Comparison of ENCODE assay signal across 1 cellular context in genomic region chr21:39348355-39349210, GRCh38.
TF ChIP-seq lines count a peak whose summit lies in the region.

TSS of gene HMGN1 (minus strand) at chr21:39349088. CDS start at chr21:39348917, 171 bp downstream.

TF ChIP-seq in HepG2, 621 proteins besides CTCF, POLR2A, EP300 and RAD21 (continued from another document):
- TF ChIP-seq HNF4A (CRISPR knock-in tag; IDR thresholded peaks at IDR 0.05), result no peak
- TF ChIP-seq ZFY (CRISPR knock-in tag; IDR thresholded peaks at IDR 0.05), result peak; percentile 65
- peak; percentile 41; the same call in 1 of the 2 replicates for TF ChIP-seq EEA1 (CRISPR knock-in tag; IDR thresholded peaks at IDR 0.05; ENCODE audit: borderline replicate concordance)
- TF ChIP-seq ERF (CRISPR knock-in tag; IDR thresholded peaks at IDR 0.05), result peak; percentile 15; the same call in 1 of the 2 replicates
- no peak for TF ChIP-seq ZNF713 (CRISPR knock-in tag; IDR thresholded peaks at IDR 0.05)
- no peak for TF ChIP-seq GTF2F1 (IDR thresholded peaks at IDR 0.05; ENCODE audit: low read length)
- no peak for TF ChIP-seq CREM (IDR thresholded peaks at IDR 0.05)
- no peak for TF ChIP-seq CREM (CRISPR knock-in tag; IDR thresholded peaks at IDR 0.05)
- TF ChIP-seq, protein P1, sequence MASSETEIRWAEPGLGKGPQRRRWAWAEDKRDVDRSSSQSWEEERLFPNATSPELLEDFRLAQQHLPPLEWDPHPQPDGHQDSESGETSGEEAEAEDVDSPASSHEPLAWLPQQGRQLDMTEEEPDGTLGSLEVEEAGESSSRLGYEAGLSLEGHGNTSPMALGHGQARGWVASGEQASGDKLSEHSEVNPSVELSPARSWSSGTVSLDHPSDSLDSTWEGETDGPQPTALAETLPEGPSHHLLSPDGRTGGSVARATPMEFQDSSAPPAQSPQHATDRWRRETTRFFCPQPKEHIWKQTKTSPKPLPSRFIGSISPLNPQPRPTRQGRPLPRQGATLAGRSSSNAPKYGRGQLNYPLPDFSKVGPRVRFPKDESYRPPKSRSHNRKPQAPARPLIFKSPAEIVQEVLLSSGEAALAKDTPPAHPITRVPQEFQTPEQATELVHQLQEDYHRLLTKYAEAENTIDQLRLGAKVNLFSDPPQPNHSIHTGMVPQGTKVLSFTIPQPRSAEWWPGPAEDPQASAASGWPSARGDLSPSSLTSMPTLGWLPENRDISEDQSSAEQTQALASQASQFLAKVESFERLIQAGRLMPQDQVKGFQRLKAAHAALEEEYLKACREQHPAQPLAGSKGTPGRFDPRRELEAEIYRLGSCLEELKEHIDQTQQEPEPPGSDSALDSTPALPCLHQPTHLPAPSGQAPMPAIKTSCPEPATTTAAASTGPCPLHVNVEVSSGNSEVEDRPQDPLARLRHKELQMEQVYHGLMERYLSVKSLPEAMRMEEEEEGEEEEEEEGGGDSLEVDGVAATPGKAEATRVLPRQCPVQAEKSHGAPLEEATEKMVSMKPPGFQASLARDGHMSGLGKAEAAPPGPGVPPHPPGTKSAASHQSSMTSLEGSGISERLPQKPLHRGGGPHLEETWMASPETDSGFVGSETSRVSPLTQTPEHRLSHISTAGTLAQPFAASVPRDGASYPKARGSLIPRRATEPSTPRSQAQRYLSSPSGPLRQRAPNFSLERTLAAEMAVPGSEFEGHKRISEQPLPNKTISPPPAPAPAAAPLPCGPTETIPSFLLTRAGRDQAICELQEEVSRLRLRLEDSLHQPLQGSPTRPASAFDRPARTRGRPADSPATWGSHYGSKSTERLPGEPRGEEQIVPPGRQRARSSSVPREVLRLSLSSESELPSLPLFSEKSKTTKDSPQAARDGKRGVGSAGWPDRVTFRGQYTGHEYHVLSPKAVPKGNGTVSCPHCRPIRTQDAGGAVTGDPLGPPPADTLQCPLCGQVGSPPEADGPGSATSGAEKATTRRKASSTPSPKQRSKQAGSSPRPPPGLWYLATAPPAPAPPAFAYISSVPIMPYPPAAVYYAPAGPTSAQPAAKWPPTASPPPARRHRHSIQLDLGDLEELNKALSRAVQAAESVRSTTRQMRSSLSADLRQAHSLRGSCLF (CRISPR knock-in tag; IDR thresholded peaks at IDR 0.05; ENCODE audit: borderline replicate concordance), result no peak
- no peak for TF ChIP-seq SP1 (IDR thresholded peaks at IDR 0.05)
- no peak for TF ChIP-seq SP1 (CRISPR knock-in tag; IDR thresholded peaks at IDR 0.05)
- no peak for TF ChIP-seq HNF4G (IDR thresholded peaks at IDR 0.05; ENCODE audit: borderline replicate concordance, low read depth, low read length)
- TF ChIP-seq HNF4G (CRISPR knock-in tag; IDR thresholded peaks at IDR 0.05; ENCODE audit: borderline replicate concordance, low read depth), result no peak; the same call in 1 of the 2 replicates
- TF ChIP-seq BRCA1 (CRISPR knock-in tag; IDR thresholded peaks at IDR 0.05), result no peak
- TF ChIP-seq ZBTB7A (CRISPR knock-in tag; IDR thresholded peaks at IDR 0.05), result no peak
- no peak for TF ChIP-seq ZNF292 (CRISPR knock-in tag; IDR thresholded peaks at IDR 0.05; ENCODE audit: borderline replicate concordance, low read depth)
- peak; percentile 36; the same call in 1 of the 2 replicates for TF ChIP-seq ZNF616 (CRISPR knock-in tag; IDR thresholded peaks at IDR 0.05; ENCODE audit: low read depth)
- no peak for TF ChIP-seq JDP2 (CRISPR knock-in tag; IDR thresholded peaks at IDR 0.05; ENCODE audit: borderline replicate concordance)
- 0 out of 2 replicates have a peak, but pooled peaks have one; percentile 24 for TF ChIP-seq NKX3-1 (CRISPR knock-in tag; IDR thresholded peaks at IDR 0.05)
- TF ChIP-seq KDM2A (CRISPR knock-in tag; IDR thresholded peaks at IDR 0.05; ENCODE audit: borderline replicate concordance, low read depth), result peak; percentile 77; the same call in 1 of the 2 replicates
- TF ChIP-seq ZNF329 (CRISPR knock-in tag; IDR thresholded peaks at IDR 0.05; ENCODE audit: low read depth), result 0 out of 2 replicates have a peak, but pooled peaks have one; percentile 32
- TF ChIP-seq LBX2 (CRISPR knock-in tag; IDR thresholded peaks at IDR 0.05; ENCODE audit: borderline replicate concordance), result 0 out of 2 replicates have a peak, but pooled peaks have one; percentile 28
- TF ChIP-seq, protein P2, sequence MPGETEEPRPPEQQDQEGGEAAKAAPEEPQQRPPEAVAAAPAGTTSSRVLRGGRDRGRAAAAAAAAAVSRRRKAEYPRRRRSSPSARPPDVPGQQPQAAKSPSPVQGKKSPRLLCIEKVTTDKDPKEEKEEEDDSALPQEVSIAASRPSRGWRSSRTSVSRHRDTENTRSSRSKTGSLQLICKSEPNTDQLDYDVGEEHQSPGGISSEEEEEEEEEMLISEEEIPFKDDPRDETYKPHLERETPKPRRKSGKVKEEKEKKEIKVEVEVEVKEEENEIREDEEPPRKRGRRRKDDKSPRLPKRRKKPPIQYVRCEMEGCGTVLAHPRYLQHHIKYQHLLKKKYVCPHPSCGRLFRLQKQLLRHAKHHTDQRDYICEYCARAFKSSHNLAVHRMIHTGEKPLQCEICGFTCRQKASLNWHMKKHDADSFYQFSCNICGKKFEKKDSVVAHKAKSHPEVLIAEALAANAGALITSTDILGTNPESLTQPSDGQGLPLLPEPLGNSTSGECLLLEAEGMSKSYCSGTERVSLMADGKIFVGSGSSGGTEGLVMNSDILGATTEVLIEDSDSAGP (CRISPR knock-in tag; IDR thresholded peaks at IDR 0.05; ENCODE audit: borderline replicate concordance), result 0 out of 2 replicates have a peak, but pooled peaks have one; percentile 2
- no peak for TF ChIP-seq ZNF550 (CRISPR knock-in tag; IDR thresholded peaks at IDR 0.05; ENCODE audit: borderline replicate concordance)
- TF ChIP-seq ZBTB1 (CRISPR knock-in tag; IDR thresholded peaks at IDR 0.05; ENCODE audit: borderline replicate concordance), result no peak
- no peak for TF ChIP-seq ZNF253 (CRISPR knock-in tag; IDR thresholded peaks at IDR 0.05; ENCODE audit: borderline replicate concordance)
- 0 out of 2 replicates have a peak, but pooled peaks have one; percentile 33 for TF ChIP-seq TFDP2 (CRISPR knock-in tag; IDR thresholded peaks at IDR 0.05)
- TF ChIP-seq ASH2L (IDR thresholded peaks at IDR 0.05; ENCODE audit: insufficient read length, low read depth, low read length), result peak; percentile 80
- peak; percentile 10; the same call in 1 of the 2 replicates for TF ChIP-seq ZBTB25 (CRISPR knock-in tag; IDR thresholded peaks at IDR 0.05)
- TF ChIP-seq AGO2 (optimal IDR thresholded peaks at IDR 0.05; ENCODE audit: low read depth, low read length), result peak; percentile 41
- no peak for TF ChIP-seq ZSCAN22 (CRISPR knock-in tag; IDR thresholded peaks at IDR 0.05)
- TF ChIP-seq NRL (CRISPR knock-in tag; IDR thresholded peaks at IDR 0.05; ENCODE audit: borderline replicate concordance), result no peak
- TF ChIP-seq HNRNPLL (IDR thresholded peaks at IDR 0.05; ENCODE audit: low read depth, low read length, poor library complexity, severe bottlenecking), result peak; percentile 63
- TF ChIP-seq, protein P3, sequence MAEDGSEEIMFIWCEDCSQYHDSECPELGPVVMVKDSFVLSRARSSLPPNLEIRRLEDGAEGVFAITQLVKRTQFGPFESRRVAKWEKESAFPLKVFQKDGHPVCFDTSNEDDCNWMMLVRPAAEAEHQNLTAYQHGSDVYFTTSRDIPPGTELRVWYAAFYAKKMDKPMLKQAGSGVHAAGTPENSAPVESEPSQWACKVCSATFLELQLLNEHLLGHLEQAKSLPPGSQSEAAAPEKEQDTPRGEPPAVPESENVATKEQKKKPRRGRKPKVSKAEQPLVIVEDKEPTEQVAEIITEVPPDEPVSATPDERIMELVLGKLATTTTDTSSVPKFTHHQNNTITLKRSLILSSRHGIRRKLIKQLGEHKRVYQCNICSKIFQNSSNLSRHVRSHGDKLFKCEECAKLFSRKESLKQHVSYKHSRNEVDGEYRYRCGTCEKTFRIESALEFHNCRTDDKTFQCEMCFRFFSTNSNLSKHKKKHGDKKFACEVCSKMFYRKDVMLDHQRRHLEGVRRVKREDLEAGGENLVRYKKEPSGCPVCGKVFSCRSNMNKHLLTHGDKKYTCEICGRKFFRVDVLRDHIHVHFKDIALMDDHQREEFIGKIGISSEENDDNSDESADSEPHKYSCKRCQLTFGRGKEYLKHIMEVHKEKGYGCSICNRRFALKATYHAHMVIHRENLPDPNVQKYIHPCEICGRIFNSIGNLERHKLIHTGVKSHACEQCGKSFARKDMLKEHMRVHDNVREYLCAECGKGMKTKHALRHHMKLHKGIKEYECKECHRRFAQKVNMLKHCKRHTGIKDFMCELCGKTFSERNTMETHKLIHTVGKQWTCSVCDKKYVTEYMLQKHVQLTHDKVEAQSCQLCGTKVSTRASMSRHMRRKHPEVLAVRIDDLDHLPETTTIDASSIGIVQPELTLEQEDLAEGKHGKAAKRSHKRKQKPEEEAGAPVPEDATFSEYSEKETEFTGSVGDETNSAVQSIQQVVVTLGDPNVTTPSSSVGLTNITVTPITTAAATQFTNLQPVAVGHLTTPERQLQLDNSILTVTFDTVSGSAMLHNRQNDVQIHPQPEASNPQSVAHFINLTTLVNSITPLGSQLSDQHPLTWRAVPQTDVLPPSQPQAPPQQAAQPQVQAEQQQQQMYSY (CRISPR knock-in tag; IDR thresholded peaks at IDR 0.05), result no peak
- TF ChIP-seq ZNF543 (CRISPR knock-in tag; IDR thresholded peaks at IDR 0.05), result peak; percentile 19; the same call in 1 of the 2 replicates
- peak in 1 of 2 experiments; percentile 25; a peak in 1 of 4 replicates for TF ChIP-seq KLF16 (CRISPR knock-in tag; IDR thresholded peaks at IDR 0.05)
- no peak for TF ChIP-seq WIZ (CRISPR knock-in tag; IDR thresholded peaks at IDR 0.05)
- TF ChIP-seq ZIK1 (CRISPR knock-in tag; IDR thresholded peaks at IDR 0.05; ENCODE audit: borderline replicate concordance, low read depth), result peak; percentile 40; the same call in 1 of the 2 replicates
